ENCODE assay signal across 10 cellular contexts in the genomic region with DNA sequence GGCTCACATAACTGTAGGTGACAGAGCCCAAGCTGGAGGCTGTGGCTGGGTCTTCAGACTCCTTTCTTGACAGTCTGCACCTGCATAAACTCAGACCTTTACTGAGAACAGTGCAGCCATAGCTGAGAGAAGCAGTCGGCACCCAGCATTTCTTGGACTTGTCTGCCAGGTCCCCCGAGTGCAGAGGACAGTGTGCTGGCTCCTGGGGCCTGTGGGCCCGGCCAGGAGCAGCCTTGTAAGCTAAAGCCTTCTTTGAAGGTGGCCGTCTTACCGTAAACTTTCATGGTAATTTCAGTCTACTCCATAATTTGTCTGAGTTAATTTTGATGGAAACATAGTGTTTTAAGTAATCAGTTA.
DNase-seq lines count a peak whose midpoint lies in the region; ATAC-seq and TF ChIP-seq lines count a peak whose summit lies in the region.
"Had no signal": no experiment of that assay in that cellular context is flagged by ENCODE, and none has a peak within 500 bp of the region (broad histone marks: within the 10 kb centered on the region; RNA-seq: fewer than 3 reads in every experiment).

No MANE protein-coding gene starts in this region.

- TF ChIP-seq POLR2A in Peyer's patch (IDR thresholded peaks at IDR 0.05), result no peak
- TF ChIP-seq POLR2A in esophagus squamous epithelium (IDR thresholded peaks at IDR 0.05), result no peak

- H3K27ac ChIP-seq in Peyer's patch (peak overlapping the region; percentile 23 to 99 (median 68)), esophagus squamous epithelium (peak overlapping the region; percentile 30 to 99 (median 85)), skin epidermis (peak overlapping the region in 11 of 21 experiments; percentile 4 to 99 (median 58))

- no peaks in the 10 kb centered on the region for H3K36me3 ChIP-seq in Peyer's patch
- H3K36me3 ChIP-seq in esophagus squamous epithelium, result no peaks in the 10 kb centered on the region

- ATAC-seq in omental fat pad (ENCODE audit: low FRiP score), result no peak

- H3K9me3 ChIP-seq in Peyer's patch, result no peaks in the 10 kb centered on the region
- H3K9me3 ChIP-seq in esophagus squamous epithelium, result no peaks in the 10 kb centered on the region

- DNase-seq in Calu3 (no peak), Peyer's patch (peak in 1 of 3 donors; percentile 38), esophagus squamous epithelium (lab: John Stamatoyannopoulos, UW) (no peak), NCI-H446 treated with DMSO at 0.1 percent for 48 hours (lab: John Stamatoyannopoulos, UW) (no peak), GM20000 (ENCODE audit: low spot score) (no peak), omental fat pad (ENCODE audit: low spot score) (no peak)
- DNase-seq: activated CD4-positive, CD25-positive, alpha-beta regulatory T cell treated with anti-CD3 and anti-CD28 coated beads, Interleukin-2, amount 50 U/mL, for 72 hours; NCI-H1417 treated with DMSO at 0.1 percent for 48 hours; OCI-M1 had no signal

- WGBS in esophagus squamous epithelium, 2 donors, result 59 to 63% methylated on average over 5 of the region's 5 CpGs

- H3K36me3 Mint-ChIP-seq in Calu3 (ENCODE audit: insufficient read depth, unreplicated experiment), result peaks cover 62% of the 10 kb centered on the region

- H3K9me3 Mint-ChIP-seq in Calu3 (ENCODE audit: low read depth, unreplicated experiment), result no peaks in the 10 kb centered on the region

- BruUV-seq in Calu3 (replicated peaks; lab: Mats Ljungman, UMichigan), result no TSS peak

- H3K4me1 ChIP-seq in Peyer's patch (peaks cover 11 to 99% (median 53%) of the 10 kb centered on the region in 4 donors), esophagus squamous epithelium (peaks cover 85 to 100% (median 96%) of the 10 kb centered on the region in 3 donors)

- no peak overlapping the region for H3K27ac Mint-ChIP-seq in Calu3 (ENCODE audit: unreplicated experiment)

- no peaks in the 10 kb centered on the region for H3K27me3 ChIP-seq in Peyer's patch
- no peaks in the 10 kb centered on the region for H3K27me3 ChIP-seq in esophagus squamous epithelium

- peaks cover 80% of the 10 kb centered on the region for H3K4me1 Mint-ChIP-seq in Calu3 (ENCODE audit: low read depth, unreplicated experiment)

- peak overlapping the region; percentile 60 for H3K4me3 Mint-ChIP-seq in Calu3 (ENCODE audit: low read depth, unreplicated experiment)

- intact Hi-C loops in Calu3 (cut with micrococcal nuclease; ENCODE audit: unreplicated experiment) (no loop called here), esophagus squamous epithelium (cut with DNase I) (no loop called here)

- no peaks in the 10 kb centered on the region for H3K27me3 Mint-ChIP-seq in Calu3 (ENCODE audit: unreplicated experiment)

- H3K4me3 ChIP-seq in Peyer's patch, result no peak overlapping the region
- no peak overlapping the region for H3K4me3 ChIP-seq in esophagus squamous epithelium
- no peak overlapping the region for H3K4me3 ChIP-seq in skin epidermis

- CTCF ChIA-PET in Calu3 (lab: Charles Lee), result interaction anchor here (1.3 to 3.1 kb wide), 3 partner anchors 13 to 25 kb away, joined by 4 to 11 read pairs (median 5); no protein-coding TSS in a partner anchor

- no peak for TF ChIP-seq CTCF in Calu3 (IDR thresholded peaks at IDR 0.05; ENCODE audit: unreplicated experiment)
- TF ChIP-seq CTCF in Peyer's patch (IDR thresholded peaks at IDR 0.05), result no peak
- TF ChIP-seq CTCF in esophagus squamous epithelium (IDR thresholded peaks at IDR 0.05), result no peak
- TF ChIP-seq CTCF in GM20000 (IDR thresholded peaks at IDR 0.05; ENCODE audit: extremely low read depth, missing control alignments), result no peak
- no peak for TF ChIP-seq CTCF in omental fat pad (IDR thresholded peaks at IDR 0.05)
